ENCODE assay signal across 1 cellular context in the genomic region with DNA sequence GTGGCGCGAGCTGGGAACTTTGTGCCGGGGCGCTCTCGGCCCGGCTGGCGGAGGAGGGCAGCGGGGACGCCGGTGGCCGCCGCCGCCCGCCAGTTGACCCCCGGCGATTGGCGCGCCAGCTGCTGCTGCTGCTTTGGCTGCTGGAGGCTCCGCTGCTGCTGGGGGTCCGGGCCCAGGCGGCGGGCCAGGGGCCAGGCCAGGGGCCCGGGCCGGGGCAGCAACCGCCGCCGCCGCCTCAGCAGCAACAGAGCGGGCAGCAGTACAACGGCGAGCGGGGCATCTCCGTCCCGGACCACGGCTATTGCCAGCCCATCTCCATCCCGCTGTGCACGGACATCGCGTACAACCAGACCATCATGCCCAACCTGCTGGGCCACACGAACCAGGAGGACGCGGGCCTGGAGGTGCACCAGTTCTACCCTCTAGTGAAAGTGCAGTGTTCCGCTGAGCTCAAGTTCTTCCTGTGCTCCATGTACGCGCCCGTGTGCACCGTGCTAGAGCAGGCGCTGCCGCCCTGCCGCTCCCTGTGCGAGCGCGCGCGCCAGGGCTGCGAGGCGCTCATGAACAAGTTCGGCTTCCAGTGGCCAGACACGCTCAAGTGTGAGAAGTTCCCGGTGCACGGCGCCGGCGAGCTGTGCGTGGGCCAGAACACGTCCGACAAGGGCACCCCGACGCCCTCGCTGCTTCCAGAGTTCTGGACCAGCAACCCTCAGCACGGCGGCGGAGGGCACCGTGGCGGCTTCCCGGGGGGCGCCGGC.
A peak's percentile ranks its signal among the peaks of the same experiment; 100 is the strongest.
TF ChIP-seq lines count a peak whose summit lies in the region.

No MANE protein-coding gene starts in this region.

TF ChIP-seq in HEK293, 187 proteins besides CTCF, POLR2A, EP300 and RAD21 (continued from another document):
- TF ChIP-seq, protein P1, sequence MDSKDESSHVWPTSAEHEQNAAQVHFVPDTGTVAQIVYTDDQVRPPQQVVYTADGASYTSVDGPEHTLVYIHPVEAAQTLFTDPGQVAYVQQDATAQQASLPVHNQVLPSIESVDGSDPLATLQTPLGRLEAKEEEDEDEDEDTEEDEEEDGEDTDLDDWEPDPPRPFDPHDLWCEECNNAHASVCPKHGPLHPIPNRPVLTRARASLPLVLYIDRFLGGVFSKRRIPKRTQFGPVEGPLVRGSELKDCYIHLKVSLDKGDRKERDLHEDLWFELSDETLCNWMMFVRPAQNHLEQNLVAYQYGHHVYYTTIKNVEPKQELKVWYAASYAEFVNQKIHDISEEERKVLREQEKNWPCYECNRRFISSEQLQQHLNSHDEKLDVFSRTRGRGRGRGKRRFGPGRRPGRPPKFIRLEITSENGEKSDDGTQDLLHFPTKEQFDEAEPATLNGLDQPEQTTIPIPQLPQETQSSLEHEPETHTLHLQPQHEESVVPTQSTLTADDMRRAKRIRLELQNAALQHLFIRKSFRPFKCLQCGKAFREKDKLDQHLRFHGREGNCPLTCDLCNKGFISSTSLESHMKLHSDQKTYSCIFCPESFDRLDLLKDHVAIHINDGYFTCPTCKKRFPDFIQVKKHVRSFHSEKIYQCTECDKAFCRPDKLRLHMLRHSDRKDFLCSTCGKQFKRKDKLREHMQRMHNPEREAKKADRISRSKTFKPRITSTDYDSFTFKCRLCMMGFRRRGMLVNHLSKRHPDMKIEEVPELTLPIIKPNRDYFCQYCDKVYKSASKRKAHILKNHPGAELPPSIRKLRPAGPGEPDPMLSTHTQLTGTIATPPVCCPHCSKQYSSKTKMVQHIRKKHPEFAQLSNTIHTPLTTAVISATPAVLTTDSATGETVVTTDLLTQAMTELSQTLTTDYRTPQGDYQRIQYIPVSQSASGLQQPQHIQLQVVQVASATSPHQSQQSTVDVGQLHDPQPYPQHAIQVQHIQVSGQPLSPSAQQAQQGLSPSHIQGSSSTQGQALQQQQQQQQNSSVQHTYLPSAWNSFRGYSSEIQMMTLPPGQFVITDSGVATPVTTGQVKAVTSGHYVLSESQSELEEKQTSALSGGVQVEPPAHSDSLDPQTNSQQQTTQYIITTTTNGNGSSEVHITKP (tag by site-specific recombination; IDR thresholded peaks at IDR 0.05), result peak; percentile 82
- TF ChIP-seq, protein P2, sequence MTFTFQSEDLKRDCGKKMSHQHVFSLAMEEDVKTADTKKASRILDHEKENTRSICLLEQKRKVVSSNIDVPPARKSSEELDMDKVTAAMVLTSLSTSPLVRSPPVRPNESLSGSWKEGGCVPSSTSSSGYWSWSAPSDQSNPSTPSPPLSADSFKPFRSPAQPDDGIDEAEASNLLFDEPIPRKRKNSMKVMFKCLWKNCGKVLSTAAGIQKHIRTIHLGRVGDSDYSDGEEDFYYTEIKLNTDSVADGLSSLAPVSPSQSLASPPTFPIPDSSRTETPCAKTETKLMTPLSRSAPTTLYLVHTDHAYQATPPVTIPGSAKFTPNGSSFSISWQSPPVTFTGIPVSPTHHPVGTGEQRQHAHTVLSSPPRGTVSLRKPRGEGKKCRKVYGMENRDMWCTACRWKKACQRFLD (tag by site-specific recombination; IDR thresholded peaks at IDR 0.05), result no peak
- no peak for TF ChIP-seq ZNF274 (IDR thresholded peaks at IDR 0.05; ENCODE audit: low read length)
- TF ChIP-seq ZNF274 (tag by site-specific recombination; IDR thresholded peaks at IDR 0.05; ENCODE audit: borderline replicate concordance), result no peak
- TF ChIP-seq KLF7 (tag by site-specific recombination; IDR thresholded peaks at IDR 0.05; ENCODE audit: borderline replicate concordance), result no peak
- no peak for TF ChIP-seq ZNF140 (tag by site-specific recombination; IDR thresholded peaks at IDR 0.05)
- no peak for TF ChIP-seq ZNF560 (tag by site-specific recombination; IDR thresholded peaks at IDR 0.05; ENCODE audit: borderline replicate concordance)
- no peak for TF ChIP-seq ZNF521 (tag by site-specific recombination; IDR thresholded peaks at IDR 0.05)
- peak; percentile 84 for TF ChIP-seq ZNF610 (tag by site-specific recombination; IDR thresholded peaks at IDR 0.05; ENCODE audit: borderline replicate concordance)
- no peak for TF ChIP-seq ZEB2 (tag by site-specific recombination; IDR thresholded peaks at IDR 0.05)
- TF ChIP-seq ZNF121 (tag by site-specific recombination; IDR thresholded peaks at IDR 0.05), result no peak
- TF ChIP-seq, protein P3, sequence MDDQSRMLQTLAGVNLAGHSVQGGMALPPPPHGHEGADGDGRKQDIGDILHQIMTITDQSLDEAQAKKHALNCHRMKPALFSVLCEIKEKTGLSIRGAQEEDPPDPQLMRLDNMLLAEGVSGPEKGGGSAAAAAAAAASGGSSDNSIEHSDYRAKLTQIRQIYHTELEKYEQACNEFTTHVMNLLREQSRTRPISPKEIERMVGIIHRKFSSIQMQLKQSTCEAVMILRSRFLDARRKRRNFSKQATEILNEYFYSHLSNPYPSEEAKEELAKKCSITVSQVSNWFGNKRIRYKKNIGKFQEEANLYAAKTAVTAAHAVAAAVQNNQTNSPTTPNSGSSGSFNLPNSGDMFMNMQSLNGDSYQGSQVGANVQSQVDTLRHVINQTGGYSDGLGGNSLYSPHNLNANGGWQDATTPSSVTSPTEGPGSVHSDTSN (CRISPR knock-in tag; IDR thresholded peaks at IDR 0.05), result peak; percentile 54; the same call in 1 of the 2 replicates
- no peak for TF ChIP-seq ZNF223 (tag by site-specific recombination; IDR thresholded peaks at IDR 0.05)
TF ChIP-seq in HEK293: peak in this region for 13.
